ENCODE assay signal across 9 cellular contexts in the genomic region with DNA sequence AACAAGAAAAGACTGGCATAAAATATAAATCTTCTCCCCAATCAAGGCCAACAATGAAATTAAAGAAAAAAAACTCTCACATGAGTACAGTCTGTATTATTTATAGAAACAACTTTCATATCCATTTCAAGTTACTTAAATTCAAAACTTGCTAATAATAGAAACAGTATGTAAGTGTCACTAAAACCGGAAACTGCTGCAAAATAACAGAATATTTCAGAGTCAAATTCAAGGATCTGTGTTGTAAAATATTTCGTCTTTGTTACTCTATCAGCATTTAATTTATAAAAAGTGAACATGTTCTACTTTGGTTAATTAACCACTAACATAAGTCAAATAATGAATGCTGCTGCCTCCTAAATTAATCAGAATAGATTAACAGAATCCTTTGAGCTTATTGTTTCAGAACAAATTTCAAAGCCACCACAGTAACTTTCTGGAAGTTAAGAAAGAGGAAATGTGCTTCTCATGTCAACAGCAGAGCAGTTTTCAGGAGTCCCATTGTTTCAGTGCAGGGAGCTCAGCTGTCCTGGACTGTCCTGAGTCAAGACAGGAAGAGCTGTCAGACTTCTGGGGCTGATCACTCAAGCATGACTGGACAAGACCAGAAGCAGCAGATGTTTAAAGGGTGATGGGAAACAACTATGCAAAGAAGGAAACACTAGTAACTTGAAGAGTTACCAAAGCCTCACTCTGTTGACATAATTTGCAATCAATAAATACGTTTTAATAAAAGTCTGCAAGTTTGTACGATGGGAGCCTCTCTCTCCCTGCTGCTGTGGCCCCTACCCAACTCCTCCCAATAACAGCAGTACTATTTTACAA.
DNase-seq lines count a peak whose midpoint lies in the region; ATAC-seq lines count a peak whose summit lies in the region.
"Had no signal": no experiment of that assay in that cellular context is flagged by ENCODE, and none has a peak within 500 bp of the region (broad histone marks: within the 10 kb centered on the region; RNA-seq: fewer than 3 reads in every experiment).

No MANE protein-coding gene starts in this region.

- no peak overlapping the region for H3K18ac ChIP-seq in neuronal stem cell (ENCODE audit: low read length)

- no peaks in the 10 kb centered on the region for H3K79me1 ChIP-seq in neuronal stem cell (ENCODE audit: low read depth, low read length)

- H3K27ac ChIP-seq in neuronal stem cell (replicated peaks; ENCODE audit: low read length) = no peak overlapping the region

- no peak overlapping the region for H2BK12ac ChIP-seq in neuronal stem cell (ENCODE audit: low read length)

- no peak overlapping the region for H2BK120ac ChIP-seq in neuronal stem cell (ENCODE audit: low read depth, low read length)

- H4K8ac ChIP-seq in neuronal stem cell (ENCODE audit: low read depth, low read length) = no peak overlapping the region

- H3K4ac ChIP-seq in neuronal stem cell (ENCODE audit: low read length) = no peak overlapping the region

- no peaks in the 10 kb centered on the region for H3K27me3 ChIP-seq in neuronal stem cell (ENCODE audit: control insufficient read depth in 3 of 3, insufficient read depth in 3 of 3, low read depth in 1 of 3, low read length in 3 of 3)

- H2AFZ ChIP-seq in neuronal stem cell (ENCODE audit: low read length) = no peak overlapping the region

- H3K14ac ChIP-seq in neuronal stem cell (ENCODE audit: low read length) = no peak overlapping the region

- no CpG with 5 or more reads among the region's 4 CpGs for WGBS in neuronal stem cell (ENCODE audit: extremely low coverage in 2 of 2, insufficient read length in 2 of 2, insufficient replicate concordance in 1 of 2), 2 donors

- no peak overlapping the region for H3K23ac ChIP-seq in neuronal stem cell (ENCODE audit: low read depth, low read length, poor library complexity)

- no peak overlapping the region for H3K4me3 ChIP-seq in neuronal stem cell (ENCODE audit: low read length in 2 of 2)
- H3K4me3 ChIP-seq: K562 had no signal

- ATAC-seq in GM19438 (IDR thresholded peaks at IDR 0.05; ENCODE audit: low read depth, unreplicated experiment) (peak; percentile 88), HG03457 (IDR thresholded peaks at IDR 0.05; ENCODE audit: unreplicated experiment) (peak; percentile 85)
- ATAC-seq: K562 had no signal

- peaks cover 1 to 43% of the 10 kb centered on the region in 2 donors for H3K4me1 ChIP-seq in neuronal stem cell (ENCODE audit: control insufficient read depth in 2 of 2, insufficient read depth in 1 of 2, low read depth in 1 of 2, low read length in 2 of 2)

- no peak overlapping the region for H3K4me2 ChIP-seq in neuronal stem cell (ENCODE audit: insufficient read depth, low read length, poor library complexity, severe bottlenecking)

- no peak overlapping the region for H4K91ac ChIP-seq in neuronal stem cell (ENCODE audit: low read depth, low read length, poor library complexity)

- H3K9me3 ChIP-seq in neuronal stem cell (replicated peaks in 1 of 2; ENCODE audit: control insufficient read depth in 2 of 2, insufficient read depth in 1 of 2, low read depth in 1 of 2, low read length in 2 of 2) = peaks cover 0 to 3% of the 10 kb centered on the region in 2 donors

- DNase-seq in Caki2 (ENCODE audit: low read depth) = peak; percentile 8
- peak; percentile 8 for DNase-seq in SW480 (ENCODE audit: low spot score)
- DNase-seq in fibroblast of the conjunctiva (ENCODE audit: low read depth) = peak; percentile 9
- DNase-seq in neuronal stem cell (ENCODE audit: low spot score) = peak; percentile 18
- DNase-seq in retina = no peak
- no peak for DNase-seq in NCI-H1694 treated with DMSO at 0.1 percent for 48 hours (lab: John Stamatoyannopoulos, UW)

- no peak overlapping the region for H2AK5ac ChIP-seq in neuronal stem cell (ENCODE audit: low read depth, low read length)

- H2BK5ac ChIP-seq in neuronal stem cell (ENCODE audit: low read length) = no peak overlapping the region

- no peak overlapping the region for H2BK15ac ChIP-seq in neuronal stem cell (ENCODE audit: low read length)

- no peaks in the 10 kb centered on the region for H3K36me3 ChIP-seq in neuronal stem cell (replicated peaks in 1 of 2; ENCODE audit: control insufficient read depth in 2 of 2, insufficient read depth in 2 of 2, low read length in 2 of 2)

- in situ Hi-C loops in Caki2 (cut with HindIII; ENCODE audit: low pct_unique_long_range_greater_than_20kb, low sequenced_read_pairs) = no loop called here

- no peak overlapping the region for H3K9ac ChIP-seq in neuronal stem cell (ENCODE audit: low read depth, low read length, poor library complexity)

Comparison
In these comparisons a context has a peak if more than half of its experiments do, and no peak if none do; other contexts are left out.
1. DNase-seq: peak in Caki2 (single experiment), SW480 (single experiment), fibroblast of the conjunctiva (single experiment) and neuronal stem cell (single experiment); none in retina (single experiment) and NCI-H1694 treated with DMSO at 0.1 percent for 48 hours (single experiment).